Comparison of ENCODE assay signal across 1 cellular context in genomic region chr15:60858511-60859085, GRCh38.
TF ChIP-seq lines count a peak whose summit lies in the region.

No MANE protein-coding gene starts in this region.

TF ChIP-seq in GM23338, 12 proteins besides CTCF, POLR2A, EP300 and RAD21 (continued from another document):
- TF ChIP-seq ZNF462 (CRISPR knock-in tag; IDR thresholded peaks at IDR 0.05) = no peak
- no peak for TF ChIP-seq EZH2phosphoT487 (IDR thresholded peaks at IDR 0.05; ENCODE audit: unreplicated experiment)
- no peak for TF ChIP-seq NANOG (IDR thresholded peaks at IDR 0.05; ENCODE audit: borderline replicate concordance)
- no peak for TF ChIP-seq REST (IDR thresholded peaks at IDR 0.05; ENCODE audit: unreplicated experiment)
